Comparison of ENCODE assay signal across 1 cellular context in genomic region chr20:57804470-57805250, GRCh38.
TF ChIP-seq lines count a peak whose summit lies in the region.

No MANE protein-coding gene starts in this region.

TF ChIP-seq in SK-N-SH, 30 proteins besides CTCF, POLR2A, EP300 and RAD21 (continued from another document):
- TF ChIP-seq REST (IDR thresholded peaks at IDR 0.05; ENCODE audit: low read depth, low read length) (no peak), MXI1 (IDR thresholded peaks at IDR 0.05; ENCODE audit: low read depth, low read length) (no peak), IRF3 (IDR thresholded peaks at IDR 0.05; ENCODE audit: low read depth, low read length) (no peak), USF2 (IDR thresholded peaks at IDR 0.05; ENCODE audit: borderline replicate concordance, low read depth, low read length) (no peak), GATA2 (CRISPR knock-in tag; IDR thresholded peaks at IDR 0.05) (no peak), YY1 (IDR thresholded peaks at IDR 0.05; ENCODE audit: low read depth) (no peak), POLR2AphosphoS5 (IDR thresholded peaks at IDR 0.05; ENCODE audit: low read depth, low read length) (no peak), JUND (IDR thresholded peaks at IDR 0.05) (no peak)
